In genomic region chr1:10217748-10218441, GRCh38 we compare ENCODE assay signal across 11 cellular contexts. TPM values are rescaled to one million over a fixed set of nuclear protein-coding genes. Genes with fewer than 3 reads are reported as not detected.
DNase-seq lines count a peak whose midpoint lies in the region; ATAC-seq, FAIRE-seq and TF ChIP-seq lines count a peak whose summit lies in the region.
"Had no signal": no experiment of that assay in that cellular context is flagged by ENCODE, and none has a peak within 500 bp of the region (broad histone marks: within the 10 kb centered on the region; RNA-seq: fewer than 3 reads in every experiment).

No MANE protein-coding gene starts in this region.

- TF ChIP-seq CTCF in A549 (IDR thresholded peaks at IDR 0.05) (no peak), IMR-90 (conservative IDR thresholded peaks at IDR 0.05; ENCODE audit: low read depth, low read length) (no peak), H1 (IDR thresholded peaks at IDR 0.05; ENCODE audit: control extremely low read depth in 1 of 3, insufficient read depth in 1 of 3, low read depth in 1 of 3, low read length in 3 of 3) (no peak), neural crest cell (conservative IDR thresholded peaks at IDR 0.05) (no peak)

- H3K9me3 ChIP-seq in A549 (no peaks in the 10 kb centered on the region), IMR-90 (ENCODE audit: control insufficient read depth, insufficient read depth, low read length) (no peaks in the 10 kb centered on the region), H1 (ENCODE audit: insufficient read depth in 2 of 2, low read depth in 1 of 2, low read length in 1 of 2) (no peaks in the 10 kb centered on the region)

- intact Hi-C loops in IMR-90 (cut with micrococcal nuclease): no loop called here

- no peak overlapping the region for H3K56ac ChIP-seq in IMR-90 (ENCODE audit: extremely low read depth, insufficient read depth, low read length)
- no peak overlapping the region for H3K56ac ChIP-seq in H1 (replicated peaks; ENCODE audit: insufficient read length, low read depth, low read length)

- no peak overlapping the region for H2AFZ ChIP-seq in IMR-90 (replicated peaks; ENCODE audit: low read length, poor library complexity)
- H2AFZ ChIP-seq in H1 (ENCODE audit: low read length): no peak overlapping the region

- peaks cover 42% of the 10 kb centered on the region for H3K4me1 Mint-ChIP-seq in neural crest cell

- peak overlapping the region; percentile 8 for H3K4me3 Mint-ChIP-seq in neural crest cell
- H3K4me3 Mint-ChIP-seq: naive thymus-derived CD8-positive, alpha-beta T cell had no signal

- DNase-seq in A549 (ENCODE audit: low read depth in 1 of 2, low spot score in 1 of 2) (no peak), IMR-90 (no peak), H1 (ENCODE audit: low read depth in 1 of 2, low spot score in 2 of 2) (no peak), neural crest cell (ENCODE audit: low read depth, low spot score) (no peak), GF-D8 (lab: John Stamatoyannopoulos, UW) (no peak), NCI-H526 treated with DMSO at 0.1 percent for 48 hours (lab: John Stamatoyannopoulos, UW) (no peak)
- DNase-seq: activated T-cell treated with anti-CD3 and anti-CD28 coated beads, Interleukin-2, amount 50 U/mL, for 1 hour; naive thymus-derived CD8-positive, alpha-beta T cell; SIG-M5 had no signal

- H2BK15ac ChIP-seq in IMR-90 (ENCODE audit: low read depth, low read length): no peak overlapping the region
- H2BK15ac ChIP-seq in H1 (ENCODE audit: low read length): no peak overlapping the region

- peaks cover 0 to 60% of the 10 kb centered on the region in 2 experiments; a peak in 2 of 4 replicates for H3K79me1 ChIP-seq in IMR-90 (ENCODE audit: low read depth in 1 of 2, low read length in 2 of 2)
- peaks cover 8% of the 10 kb centered on the region for H3K79me1 ChIP-seq in H1 (ENCODE audit: low read depth, low read length)

- POLR2A ChIA-PET in A549 (lab: Yijun Ruan, JAX) (no interaction called here), IMR-90 (lab: Charles Lee; ENCODE audit: unreplicated experiment) (no interaction called here), H1 (lab: Charles Lee; ENCODE audit: partially characterized antibody) (no interaction called here)

- peaks cover 3% of the 10 kb centered on the region for H3K36me3 Mint-ChIP-seq in neural crest cell (ENCODE audit: low read depth)
- H3K36me3 Mint-ChIP-seq: naive thymus-derived CD8-positive, alpha-beta T cell had no signal

- H3K4me3 ChIP-seq in A549 (no peak overlapping the region), IMR-90 (ENCODE audit: insufficient read depth, low read depth, low read length) (no peak overlapping the region), H1 (ENCODE audit: extremely low read depth in 1 of 4, insufficient read depth in 2 of 4, low read depth in 3 of 4, low read length in 4 of 4) (no peak overlapping the region)

- H3K27ac Mint-ChIP-seq in neural crest cell (ENCODE audit: unreplicated experiment): peak overlapping the region; percentile 92

- 0 out of 6 replicates have a peak overlapping the region, but pooled peaks of 1 of the 2 experiments have one; percentile 16 for H3K27ac ChIP-seq in A549
- peak overlapping the region; percentile 5; the same call in 1 of the 2 replicates for H3K27ac ChIP-seq in IMR-90 (ENCODE audit: insufficient read depth, low read length)
- H3K27ac ChIP-seq in H1 (ENCODE audit: low read depth, low read length): no peak overlapping the region

- no peak overlapping the region for H2BK12ac ChIP-seq in H1 (ENCODE audit: low read depth, low read length)

- no peak for TF ChIP-seq RAD21 in A549 (conservative IDR thresholded peaks at IDR 0.05 in 1 of 2, IDR thresholded peaks at IDR 0.05 in 1 of 2)
- no peak for TF ChIP-seq RAD21 in IMR-90 (IDR thresholded peaks at IDR 0.05; ENCODE audit: low read length)
- no peak for TF ChIP-seq RAD21 in H1 (IDR thresholded peaks at IDR 0.05 in 1 of 2, conservative IDR thresholded peaks at IDR 0.05 in 1 of 2; ENCODE audit: low read depth in 2 of 2, low read length in 2 of 2)

- H2BK20ac ChIP-seq in IMR-90 (ENCODE audit: low read depth, low read length) (no peak overlapping the region), H1 (ENCODE audit: low read length) (no peak overlapping the region)

- H4K5ac ChIP-seq in IMR-90 (ENCODE audit: low read depth, low read length) (no peak overlapping the region), H1 (ENCODE audit: insufficient read length, low read depth, low read length) (no peak overlapping the region)

- H3K4ac ChIP-seq in IMR-90 (ENCODE audit: low read depth, low read length): no peak overlapping the region
- no peak overlapping the region for H3K4ac ChIP-seq in H1 (replicated peaks; ENCODE audit: insufficient read length, low read depth, low read length)

- 41% methylated on average over 5 of the region's 5 CpGs for WGBS in A549 (ENCODE audit: missing lambda C conversion rate)
- WGBS in IMR-90 (ENCODE audit: extremely low coverage in 2 of 2, insufficient read length in 1 of 2), 2 experiments: no CpG with 5 or more reads among the region's 5 CpGs
- 82% methylated on average over 4 of the region's 5 CpGs; no CpG with 5 or more reads in 1 of the 2 experiments for WGBS in H1 (ENCODE audit: extremely low coverage in 1 of 2, insufficient coverage in 1 of 2, insufficient read length in 1 of 2, insufficient replicate concordance in 2 of 2, low coverage in 1 of 2, low lambda C conversion rate in 2 of 2, missing lambda C conversion rate in 1 of 2), 2 experiments

- no peak overlapping the region for H4K8ac ChIP-seq in IMR-90 (ENCODE audit: low read depth in 2 of 2, low read length in 2 of 2)
- H4K8ac ChIP-seq in H1 (ENCODE audit: extremely low read depth, insufficient read depth, low read length): 0 out of 2 replicates have a peak overlapping the region, but pooled peaks have one; percentile 41

- H3K27me3 ChIP-seq in IMR-90 (ENCODE audit: control insufficient read depth, insufficient read depth, low read length) (no peaks in the 10 kb centered on the region), H1 (replicated peaks in 1 of 4; ENCODE audit: control insufficient read depth in 3 of 4, extremely low read depth in 1 of 4, insufficient read depth in 3 of 4, low read length in 3 of 4) (no peaks in the 10 kb centered on the region)

- no peaks in the 10 kb centered on the region for H3K23me2 ChIP-seq in H1 (ENCODE audit: low read depth, low read length)

- CTCF ChIA-PET in A549 (lab: Yijun Ruan, JAX) (interaction anchor here (2.2 to 4.8 kb wide), 2 partner anchors 8 to 10 kb away, joined by 6 to 30 read pairs; partner anchors contain the start of gene KIF1B), IMR-90 (lab: Yijun Ruan, JAX) (interaction anchor here (1.2 kb wide), 1 partner anchor 8 kb away, joined by 4 read pairs; the partner anchor contains the start of gene KIF1B), H1 (lab: Charles Lee; ENCODE audit: partially characterized antibody) (interaction anchor here (0.6 to 2.5 kb wide), 4 partner anchors 8 to 537 kb away, joined by 3 to 7 read pairs (median 3); partner anchors contain the start of genes KIF1B and NMNAT1)

- H2BK120ac ChIP-seq in IMR-90 (ENCODE audit: low read depth, low read length): no peak overlapping the region
- no peak overlapping the region for H2BK120ac ChIP-seq in H1 (replicated peaks; ENCODE audit: low read depth, low read length)

- H3K36me3 ChIP-seq in IMR-90 (ENCODE audit: control insufficient read depth, insufficient read depth, low read length) (no peaks in the 10 kb centered on the region), H1 (ENCODE audit: control insufficient read depth in 2 of 4, insufficient read depth in 4 of 4, low read length in 3 of 4) (no peaks in the 10 kb centered on the region)

- H4K20me1 ChIP-seq in IMR-90 (ENCODE audit: insufficient read depth, low read length) (peaks cover 75% of the 10 kb centered on the region), H1 (replicated peaks in 1 of 2; ENCODE audit: control insufficient read depth in 1 of 2, insufficient read depth in 2 of 2, low read length in 2 of 2) (peaks cover 10 to 11% of the 10 kb centered on the region in 2 experiments)

- no peak overlapping the region for H2AK9ac ChIP-seq in IMR-90 (replicated peaks; ENCODE audit: low read depth, low read length, poor library complexity)

- H3K79me2 ChIP-seq in H1 (ENCODE audit: control insufficient read depth in 1 of 2, insufficient read depth in 2 of 2, low read length in 2 of 2): peaks cover 25 to 93% of the 10 kb centered on the region in 2 experiments

- TF ChIP-seq EP300 in A549 (IDR thresholded peaks at IDR 0.05): no peak
- TF ChIP-seq EP300 in H1 (IDR thresholded peaks at IDR 0.05; ENCODE audit: borderline replicate concordance in 1 of 2, low read depth in 2 of 2, low read length in 2 of 2): no peak

- H3K9me1 ChIP-seq in IMR-90 (ENCODE audit: insufficient read depth, low read length): peaks cover 20% of the 10 kb centered on the region

- FAIRE-seq in A549 (lab: Jason Lieb, UNC) (no peak), H1 (lab: Jason Lieb, UNC) (no peak)

- H3K9ac ChIP-seq in IMR-90 (ENCODE audit: low read depth, low read length) (no peak overlapping the region), H1 (replicated peaks in 1 of 4; ENCODE audit: extremely low read depth in 1 of 4, low read depth in 3 of 4, low read length in 3 of 4) (0 out of 7 replicates have a peak overlapping the region, but pooled peaks of 1 of the 4 experiments have one; percentile 10)

- H3K23ac ChIP-seq in IMR-90 (ENCODE audit: low read depth, low read length): no peak overlapping the region
- H3K23ac ChIP-seq in H1 (ENCODE audit: insufficient read length): no peak overlapping the region

- no peak for TF ChIP-seq POLR2A in A549 (IDR thresholded peaks at IDR 0.05; ENCODE audit: low read length)
- no peak for TF ChIP-seq POLR2A in IMR-90 (IDR thresholded peaks at IDR 0.05; ENCODE audit: low read depth, low read length)
- TF ChIP-seq POLR2A in H1 (IDR thresholded peaks at IDR 0.05; ENCODE audit: control extremely low read depth in 1 of 2, low read depth in 2 of 2, low read length in 2 of 2): no peak

- H3K14ac ChIP-seq in IMR-90 (replicated peaks; ENCODE audit: low read depth, low read length) (no peak overlapping the region), H1 (ENCODE audit: insufficient read length) (no peak overlapping the region)

- H3K9me3 Mint-ChIP-seq in neural crest cell: no peaks in the 10 kb centered on the region
- H3K9me3 Mint-ChIP-seq: naive thymus-derived CD8-positive, alpha-beta T cell had no signal

- ATAC-seq in A549: peak in 1 of 2 experiments; percentile 60; a peak in 3 of 6 replicates
- peak; percentile 45 for ATAC-seq in IMR-90 (ENCODE audit: low read depth)
- no peak for ATAC-seq in GM18870 (IDR thresholded peaks at IDR 0.05; ENCODE audit: unreplicated experiment)
- no peak for ATAC-seq in GM18498 (IDR thresholded peaks at IDR 0.05; ENCODE audit: unreplicated experiment)
- ATAC-seq: naive thymus-derived CD8-positive, alpha-beta T cell had no signal

- no peaks in the 10 kb centered on the region for H3K27me3 Mint-ChIP-seq in neural crest cell (ENCODE audit: low read depth)
- H3K27me3 Mint-ChIP-seq: naive thymus-derived CD8-positive, alpha-beta T cell had no signal

- peaks cover 12% of the 10 kb centered on the region for H3K4me1 ChIP-seq in A549
- peaks cover 15% of the 10 kb centered on the region for H3K4me1 ChIP-seq in IMR-90 (ENCODE audit: control insufficient read depth, insufficient read depth, low read length)
- peaks cover 0 to 3% (median 0%) of the 10 kb centered on the region in 4 experiments; a peak in 1 of 7 replicates for H3K4me1 ChIP-seq in H1 (replicated peaks in 1 of 4; ENCODE audit: control insufficient read depth in 3 of 4, insufficient read depth in 4 of 4, low read length in 3 of 4)

- in situ Hi-C loops in IMR-90 (cut with MboI; ENCODE audit: low sequenced_read_pairs): no loop called here

- H4K91ac ChIP-seq in IMR-90 (ENCODE audit: insufficient read depth, low read depth, low read length): no peak overlapping the region
- no peak overlapping the region for H4K91ac ChIP-seq in H1 (replicated peaks; ENCODE audit: insufficient read length, low read length)

- peak overlapping the region; percentile 27; the same call in 2 of the 3 replicates for H3K4me2 ChIP-seq in A549
- peak overlapping the region; percentile 58 for H3K4me2 ChIP-seq in IMR-90 (ENCODE audit: low read depth, low read length)
- H3K4me2 ChIP-seq in H1 (ENCODE audit: insufficient read depth in 1 of 2, low read depth in 2 of 2, low read length in 2 of 2): no peak overlapping the region

- H3K18ac ChIP-seq in IMR-90 (ENCODE audit: low read depth, low read length): no peak overlapping the region
- H3K18ac ChIP-seq in H1 (ENCODE audit: extremely low read depth, low read length): no peak overlapping the region

- BruUV-seq in IMR-90 (replicated peaks; lab: Mats Ljungman, UMichigan): no TSS peak

- H2BK5ac ChIP-seq in IMR-90 (ENCODE audit: low read depth, low read length, poor library complexity, severe bottlenecking) (no peak overlapping the region), H1 (ENCODE audit: low read depth, low read length) (no peak overlapping the region)

- dilution Hi-C loops in IMR-90 (cut with HindIII; ENCODE audit: low sequenced_read_pairs, unreplicated experiment): no loop called here

- H2AK5ac ChIP-seq in IMR-90 (ENCODE audit: low read depth, low read length) (no peak overlapping the region), H1 (ENCODE audit: low read depth, low read length) (no peak overlapping the region)

RNA-seq across cellular contexts. Expression of gene KIF1B, which starts 7.5 kb away (rescaled TPM):
- polyA plus RNA-seq in A549 (2011; rRNA removed) (18.3 and 22.8 TPM in 2 replicates), A549 (2017; fragmentation: RNase III; extraction: RNeasy Plus Mini Kit Qiagen cat#74134 plus additional on column Dnase treatment) (9.3 to 10.9 TPM (median 9.8 TPM) in 3 replicates), IMR-90 (2012; rRNA removed) (12.3 and 13.0 TPM in 2 replicates), H1 (2011; rRNA removed) (39.1 and 41.4 TPM in 2 replicates)
- polyA plus RNA-seq in A549 (2012; cell fraction: cytosol; rRNA removed): 5.0 and 6.8 TPM in 2 replicates
- polyA plus RNA-seq in A549 (2012; cell fraction: nucleus; rRNA removed): 4.5 and 7.6 TPM in 2 replicates
- polyA minus RNA-seq in A549 (2011; rRNA and poly(A)+ RNA removed): 25.4 and 27.4 TPM in 2 replicates
- total RNA-seq in IMR-90 (2012; rRNA removed) (21.1 and 32.5 TPM in 2 replicates), neural crest cell (113 and 116 TPM in 2 replicates)
- polyA plus RNA-seq in IMR-90 (2012; cell fraction: cytosol; rRNA removed): 3.3 and 8.1 TPM in 2 replicates
- 4.9 and 16.7 TPM in 2 replicates for polyA plus RNA-seq in IMR-90 (2012; cell fraction: nucleus; rRNA removed; ENCODE audit: low replicate concordance)
- total RNA-seq in H1 (2021; fragmentation: NEBNext Ultra II Directional; extraction: Animal tissue kit (Norgen Biotek cat#: 25700)): 73.9 and 74.2 TPM in 2 replicates
- 30.0 TPM for polyA plus RNA-seq in H1 (2011; cell fraction: cytosol; rRNA removed)
- 42.2 TPM for polyA plus RNA-seq in H1 (2011; cell fraction: nucleus; rRNA removed)
- polyA plus RNA-seq in H1 (2012, experiment 1 of 2): 24.4 to 38.4 TPM (median 33.7 TPM) in 4 replicates
- 2.0 TPM for polyA plus RNA-seq in H1 (2012, experiment 2 of 2)
- 26.3 TPM for polyA plus RNA-seq in H1 (2013, experiment 1 of 2)
- 21.9 TPM for polyA plus RNA-seq in H1 (2013, experiment 2 of 2)
- polyA minus RNA-seq in H1 (2011; rRNA and poly(A)+ RNA removed): 117 and 124 TPM in 2 replicates
- 47.2 TPM for polyA minus RNA-seq in H1 (2011; cell fraction: cytosol; rRNA and poly(A)+ RNA removed)
- polyA minus RNA-seq in H1 (2011; cell fraction: nucleus; rRNA and poly(A)+ RNA removed): 69.9 TPM

Comparison
In these comparisons a context has a peak if more than half of its experiments do, and no peak if none do; other contexts are left out.
1. H3K4me2 ChIP-seq: peak in A549 (single experiment) and IMR-90 (single experiment); none in H1 (0 of 2).